Comparison of ENCODE assay signal across 8 cellular contexts in genomic region chr10:35643976-35644799, GRCh38. TPM values are rescaled to one million over a fixed set of nuclear protein-coding genes. Genes with fewer than 3 reads are reported as not detected.
A peak's percentile ranks its signal among the peaks of the same experiment; 100 is the strongest.
DNase-seq lines count a peak whose midpoint lies in the region; ATAC-seq and TF ChIP-seq lines count a peak whose summit lies in the region.

No MANE protein-coding gene starts in this region.

- no peak for ATAC-seq in SK-N-SH treated with all-trans-retinoic acid at 6 μM for 48 hours
- no peak for ATAC-seq in activated T-helper 17 cell treated with anti-CD3 and anti-CD28 coated beads, Interleukin-2, amount 50 U/mL, for 72 hours (replicated peaks)
- no peak for ATAC-seq in stimulated activated naive B cell treated with anti-CD40 and anti-IgM and Interleukin-4, amounts not matched to agents 10 μg/mL and 1 μg/mL and 100 μg/mL, for 72 hours (replicated peaks)

- CTCF ChIA-PET in SK-N-SH (lab: Yijun Ruan, JAX): interaction anchor here (1.2 kb wide), 1 partner anchor 31 kb away, joined by 3 read pairs; no protein-coding TSS in a partner anchor

- POLR2A ChIA-PET in SK-N-SH (lab: Yijun Ruan, JAX): no interaction called here

- no peak overlapping the region for H3K27ac ChIP-seq in SK-N-SH (ENCODE audit: low read depth in 2 of 2, low read length in 1 of 2)
- no peak overlapping the region for H3K27ac ChIP-seq in iPS-20b (ENCODE audit: low read length)

- H3K27me3 Mint-ChIP-seq in activated T-helper 17 cell treated with anti-CD3 and anti-CD28 coated beads, Interleukin-2, amount 50 U/mL, for 72 hours: peaks cover 14% of the 10 kb centered on the region
- peaks cover 25 to 69% of the 10 kb centered on the region in 2 donors for H3K27me3 Mint-ChIP-seq in stimulated activated naive B cell treated with anti-CD40 and anti-IgM and Interleukin-4, amounts not matched to agents 10 μg/mL and 1 μg/mL and 100 μg/mL, for 72 hours

- TF ChIP-seq RAD21 in SK-N-SH (IDR thresholded peaks at IDR 0.05; ENCODE audit: low read length): no peak

- H3K36me3 Mint-ChIP-seq in activated T-helper 17 cell treated with anti-CD3 and anti-CD28 coated beads, Interleukin-2, amount 50 U/mL, for 72 hours (ENCODE audit: low read depth): no peaks in the 10 kb centered on the region
- no peaks in the 10 kb centered on the region for H3K36me3 Mint-ChIP-seq in stimulated activated naive B cell treated with anti-CD40 and anti-IgM and Interleukin-4, amounts not matched to agents 10 μg/mL and 1 μg/mL and 100 μg/mL, for 72 hours

- no peak for DNase-seq in SK-N-SH
- no peak for DNase-seq in stimulated activated naive B cell treated with anti-CD40 and anti-IgM and Interleukin-4, amounts not matched to agents 10 μg/mL and 1 μg/mL and 100 μg/mL, for 72 hours
- DNase-seq in NCI-H1417 (lab: John Stamatoyannopoulos, UW): no peak
- no peak for DNase-seq in pons (ENCODE audit: low spot score)
- no peak for DNase-seq in SK-N-DZ (ENCODE audit: low spot score)

- H3K4me3 ChIP-seq in SK-N-SH (ENCODE audit: low read depth in 2 of 2, low read length in 1 of 2) (peak overlapping the region; percentile 68 to 88; a peak in 2 of 4 replicates), iPS-20b (ENCODE audit: low read length) (peak overlapping the region; percentile 80)

- TF ChIP-seq EP300 in SK-N-SH (IDR thresholded peaks at IDR 0.05; ENCODE audit: borderline replicate concordance in 1 of 2, low read depth in 1 of 2, low read length in 1 of 2): no peak

- peak overlapping the region; percentile 85 for H3K4me3 Mint-ChIP-seq in activated T-helper 17 cell treated with anti-CD3 and anti-CD28 coated beads, Interleukin-2, amount 50 U/mL, for 72 hours
- peak overlapping the region; percentile 87 to 88 for H3K4me3 Mint-ChIP-seq in stimulated activated naive B cell treated with anti-CD40 and anti-IgM and Interleukin-4, amounts not matched to agents 10 μg/mL and 1 μg/mL and 100 μg/mL, for 72 hours

- WGBS in SK-N-SH (ENCODE audit: low lambda C conversion rate): 50% methylated on average over 16 of the region's 16 CpGs

- TF ChIP-seq CTCF in SK-N-SH (IDR thresholded peaks at IDR 0.05): no peak

- peaks cover 0 to 25% of the 10 kb centered on the region in 2 experiments; a peak in 1 of 4 replicates for H3K4me1 ChIP-seq in SK-N-SH (ENCODE audit: control insufficient read depth in 1 of 2, insufficient read depth in 2 of 2, low read depth in 1 of 2, low read length in 1 of 2)
- no peaks in the 10 kb centered on the region; the same call in 1 of the 2 replicates for H3K4me1 ChIP-seq in iPS-20b (ENCODE audit: insufficient read depth, low read length)

- no peaks in the 10 kb centered on the region for H3K9me3 Mint-ChIP-seq in activated T-helper 17 cell treated with anti-CD3 and anti-CD28 coated beads, Interleukin-2, amount 50 U/mL, for 72 hours
- peaks cover 0 to 2% of the 10 kb centered on the region in 2 donors for H3K9me3 Mint-ChIP-seq in stimulated activated naive B cell treated with anti-CD40 and anti-IgM and Interleukin-4, amounts not matched to agents 10 μg/mL and 1 μg/mL and 100 μg/mL, for 72 hours

- H2AFZ ChIP-seq in SK-N-SH (ENCODE audit: low read depth): peak overlapping the region; percentile 87; the same call in 1 of the 2 replicates

- H3K27me3 ChIP-seq in SK-N-SH (ENCODE audit: insufficient read depth): no peaks in the 10 kb centered on the region; the same call in 1 of the 2 replicates
- H3K27me3 ChIP-seq in iPS-20b (ENCODE audit: insufficient read depth, low read length): peaks cover 39% of the 10 kb centered on the region

- H3K9ac ChIP-seq in SK-N-SH: no peak overlapping the region
- H3K9ac ChIP-seq in iPS-20b (ENCODE audit: low read depth, low read length): peak overlapping the region; percentile 15; the same call in 1 of the 2 replicates

- H3K4me2 ChIP-seq in SK-N-SH: peak overlapping the region; percentile 98

- peaks cover 11% of the 10 kb centered on the region; the same call in 1 of the 2 replicates for H3K79me2 ChIP-seq in SK-N-SH (ENCODE audit: insufficient read depth)

- peaks cover 10% of the 10 kb centered on the region; the same call in 1 of the 2 replicates for H4K20me1 ChIP-seq in SK-N-SH (ENCODE audit: insufficient read depth)

- no peaks in the 10 kb centered on the region for H3K9me3 ChIP-seq in SK-N-SH
- H3K9me3 ChIP-seq in iPS-20b (ENCODE audit: insufficient read depth, low read depth, low read length): no peaks in the 10 kb centered on the region

- no peaks in the 10 kb centered on the region for H3K36me3 ChIP-seq in SK-N-SH (replicated peaks in 1 of 2; ENCODE audit: control insufficient read depth in 1 of 2, insufficient read depth in 2 of 2, low read length in 1 of 2)
- H3K36me3 ChIP-seq in iPS-20b (ENCODE audit: insufficient read depth, low read depth, low read length): no peaks in the 10 kb centered on the region

- no peaks in the 10 kb centered on the region for H3K9me2 ChIP-seq in SK-N-SH

- no peak overlapping the region for H3K27ac Mint-ChIP-seq in activated T-helper 17 cell treated with anti-CD3 and anti-CD28 coated beads, Interleukin-2, amount 50 U/mL, for 72 hours
- peak overlapping the region; percentile 0 for H3K27ac Mint-ChIP-seq in stimulated activated naive B cell treated with anti-CD40 and anti-IgM and Interleukin-4, amounts not matched to agents 10 μg/mL and 1 μg/mL and 100 μg/mL, for 72 hours

- peaks cover 10% of the 10 kb centered on the region for H3F3A ChIP-seq in SK-N-SH (replicated peaks; ENCODE audit: insufficient read depth)

- peaks cover 6% of the 10 kb centered on the region for H3K4me1 Mint-ChIP-seq in activated T-helper 17 cell treated with anti-CD3 and anti-CD28 coated beads, Interleukin-2, amount 50 U/mL, for 72 hours
- H3K4me1 Mint-ChIP-seq in stimulated activated naive B cell treated with anti-CD40 and anti-IgM and Interleukin-4, amounts not matched to agents 10 μg/mL and 1 μg/mL and 100 μg/mL, for 72 hours: peaks cover 17 to 41% of the 10 kb centered on the region in 2 donors

TF ChIP-seq in SK-N-SH, 30 proteins besides CTCF, POLR2A, EP300 and RAD21:
- no peak for TF ChIP-seq TEAD4 (IDR thresholded peaks at IDR 0.05; ENCODE audit: borderline replicate concordance, insufficient read depth)
TF ChIP-seq in SK-N-SH: peak in this region for 0.

TF ChIP-seq in SK-N-SH treated with all-trans-retinoic acid at 6 μM for 48 hours, 23 proteins besides CTCF, POLR2A, EP300 and RAD21 (continues in another document):
- no peak for TF ChIP-seq PATZ1 (CRISPR knock-in tag; IDR thresholded peaks at IDR 0.05; ENCODE audit: borderline replicate concordance)
- no peak for TF ChIP-seq OSR1 (CRISPR knock-in tag; IDR thresholded peaks at IDR 0.05)
- TF ChIP-seq ZC3H10 (CRISPR knock-in tag; IDR thresholded peaks at IDR 0.05): no peak
- no peak for TF ChIP-seq PPARA (CRISPR knock-in tag; IDR thresholded peaks at IDR 0.05; ENCODE audit: borderline replicate concordance)
- TF ChIP-seq TCF4 (CRISPR knock-in tag; IDR thresholded peaks at IDR 0.05; ENCODE audit: borderline replicate concordance): no peak
- TF ChIP-seq ESRRG (CRISPR knock-in tag; IDR thresholded peaks at IDR 0.05): no peak
- TF ChIP-seq ZNF565 (CRISPR knock-in tag; conservative IDR thresholded peaks at IDR 0.05; ENCODE audit: low read depth): no peak
- TF ChIP-seq CREB5 (CRISPR knock-in tag; IDR thresholded peaks at IDR 0.05; ENCODE audit: low read depth): no peak
- no peak for TF ChIP-seq GLIS3 (CRISPR knock-in tag; IDR thresholded peaks at IDR 0.05)
- TF ChIP-seq BACH2 (CRISPR knock-in tag; IDR thresholded peaks at IDR 0.05; ENCODE audit: borderline replicate concordance): no peak
- no peak for TF ChIP-seq ZFP30 (CRISPR knock-in tag; IDR thresholded peaks at IDR 0.05)
- no peak for TF ChIP-seq TOX (CRISPR knock-in tag; IDR thresholded peaks at IDR 0.05; ENCODE audit: borderline replicate concordance)

RNA-seq across cellular contexts. Expression of gene FZD8, which starts 2.1 kb away (rescaled TPM):
- 1.4 TPM in 2 replicates for polyA plus RNA-seq in SK-N-SH (2012; rRNA removed)
- 0.81 and 1.3 TPM in 2 replicates for polyA plus RNA-seq in SK-N-SH (2012; cell fraction: cytosol; rRNA removed)
- polyA plus RNA-seq in SK-N-SH (2012; cell fraction: nucleus; rRNA removed): 1.4 and 1.7 TPM in 2 replicates
- total RNA-seq in activated T-helper 17 cell treated with anti-CD3 and anti-CD28 coated beads, Interleukin-2, amount 50 U/mL, for 72 hours: under 1 TPM in 1 of 2 donors, not detected in 1; 0.39 TPM
- polyA plus RNA-seq in SK-N-DZ (2014; cell fraction: cytosol; rRNA removed): 1.1 and 1.3 TPM in 2 replicates
- 0.28 and 0.52 TPM in 2 replicates for polyA plus RNA-seq in SK-N-DZ (2014; cell fraction: nucleus; rRNA removed)

RNA-seq across cellular contexts. Expression of gene GJD4, which starts 39.0 kb away (rescaled TPM):
- polyA plus RNA-seq in SK-N-SH (2012; rRNA removed): not detected in 2 replicates
- polyA plus RNA-seq in SK-N-SH (2012; cell fraction: cytosol; rRNA removed): not detected in 2 replicates
- 0.04 TPM in 1 of 2 replicates, not detected in the other for polyA plus RNA-seq in SK-N-SH (2012; cell fraction: nucleus; rRNA removed)
- total RNA-seq in activated T-helper 17 cell treated with anti-CD3 and anti-CD28 coated beads, Interleukin-2, amount 50 U/mL, for 72 hours: under 1 TPM in 1 of 2 donors, not detected in 1; 0.15 TPM
- 0.18 TPM in 1 of 2 replicates, not detected in the other for polyA plus RNA-seq in SK-N-DZ (2014; cell fraction: cytosol; rRNA removed)
- not detected in 2 replicates for polyA plus RNA-seq in SK-N-DZ (2014; cell fraction: nucleus; rRNA removed)
